8 cellular contexts compared by ENCODE assay signal in the genomic region with DNA sequence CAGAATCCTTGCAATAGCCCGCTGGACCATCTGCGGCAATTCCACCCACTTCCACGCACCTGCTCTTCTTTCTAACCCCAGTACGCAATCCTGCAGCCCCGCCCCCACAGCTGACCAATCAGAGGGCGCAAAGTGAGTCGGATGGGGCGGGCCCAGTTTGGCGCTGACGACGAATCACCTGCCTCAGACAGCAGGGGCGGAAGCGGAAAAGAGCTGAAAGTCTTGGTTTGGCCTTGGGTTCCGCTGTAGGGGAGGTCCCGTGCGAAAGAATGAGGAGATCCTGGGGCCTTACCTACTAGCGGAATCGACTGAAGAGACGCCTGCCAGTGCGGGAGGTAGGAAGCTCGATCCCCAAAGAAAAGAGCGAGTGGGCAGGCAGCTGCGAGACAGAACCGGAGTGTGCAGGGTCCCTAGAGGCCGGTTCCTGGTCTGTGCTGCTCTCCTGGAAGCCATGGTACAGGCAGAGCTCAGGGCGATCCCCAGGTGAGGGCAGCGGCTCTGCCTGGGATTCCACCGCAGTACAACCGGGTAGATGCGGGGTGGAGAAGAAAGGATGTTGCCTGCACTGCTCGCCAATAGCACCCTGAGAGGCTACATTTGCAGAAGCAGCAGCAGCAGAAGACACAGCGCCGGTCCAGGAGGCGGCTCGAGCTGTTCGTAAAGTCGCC.
DNase-seq lines count a peak whose midpoint lies in the region; ATAC-seq and TF ChIP-seq lines count a peak whose summit lies in the region.

A gene (plus strand): TSS at position 225 of the 668 bp plus-strand sequence. CDS start 560 bp downstream, outside the sequence.

- DNase-seq in AG09309 (ENCODE audit: low read depth) (peak; percentile 56), NCI-H446 (lab: John Stamatoyannopoulos, UW) (peak; percentile 91 to 95), cerebellar cortex (ENCODE audit: low spot score) (peak; percentile 98), iris pigment epithelial cell (ENCODE audit: low read depth) (peak; percentile 96)
- peak; percentile 99 for DNase-seq in activated CD4-positive, CD25-positive, alpha-beta regulatory T cell treated with anti-CD3 and anti-CD28 coated beads, Interleukin-2, amount 50 U/mL, for 16 hours (ENCODE audit: low read depth, low spot score)
- peak; percentile 95 to 99 for DNase-seq in stimulated activated CD4-positive, alpha-beta T cell treated with anti-CD3 and anti-CD28 coated beads, Interleukin-12 subunit alpha, Interleukin-12 subunit beta, amount 100 ng/mL, for 24 hours (ENCODE audit: low read depth in 2 of 2)

- TF ChIP-seq CTCF in AG09309 (IDR thresholded peaks at IDR 0.05; ENCODE audit: control insufficient read depth, insufficient read depth, low read depth, low read length, missing control alignments) = no peak

- H3K4me3 ChIP-seq in AG09309 (ENCODE audit: control insufficient read depth, low read depth, low read length) = peak within 1 kb of the TSS; percentile 83

- ATAC-seq in GM19025 (IDR thresholded peaks at IDR 0.05; ENCODE audit: low read depth, unreplicated experiment) = peak; percentile 100
- peak; percentile 100 for ATAC-seq in HG03342 (IDR thresholded peaks at IDR 0.05; ENCODE audit: unreplicated experiment)

Comparison
In these comparisons a context has a peak if more than half of its experiments do, and no peak if none do; other contexts are left out.
1. Peak in every context shown above with its lines: DNase-seq, ATAC-seq and H3K4me3 ChIP-seq.